Comparison of ENCODE assay signal across 8 cellular contexts in genomic region chr7:81846398-81846797, GRCh38.
A peak's percentile ranks its signal among the peaks of the same experiment; 100 is the strongest.
DNase-seq lines count a peak whose midpoint lies in the region; ATAC-seq and TF ChIP-seq lines count a peak whose summit lies in the region.

No MANE protein-coding gene starts in this region.

- ATAC-seq in HG02852 (IDR thresholded peaks at IDR 0.05; ENCODE audit: unreplicated experiment): peak; percentile 67
- ATAC-seq in PC-3: peak; percentile 38; the same call in 1 of the 2 replicates
- ATAC-seq in left cardiac atrium: peak; percentile 50 to 90
- ATAC-seq in stimulated activated effector memory CD8-positive, alpha-beta T cell treated with anti-CD3 and anti-CD28 coated beads, Interleukin-12 subunit alpha, Interleukin-12 subunit beta, amount 100 ng/mL, for 72 hours: no peak

- H3K4me3 ChIP-seq in PC-3 (ENCODE audit: low read length): no peak overlapping the region
- H3K4me3 ChIP-seq in transverse colon: no peak overlapping the region
- no peak overlapping the region for H3K4me3 ChIP-seq in BE2C (ENCODE audit: low read depth, low read length)

- no TSS peak for BruUV-seq in PC-3 (replicated peaks; lab: Mats Ljungman, UMichigan)

- no peaks in the 10 kb centered on the region for H3F3A ChIP-seq in PC-3 (ENCODE audit: low read length, unreplicated experiment)

- in situ Hi-C loops in transverse colon (cut with MboI; ENCODE audit: low pct_ligation_motif_present in 1 of 4, low pct_unique_long_range_greater_than_20kb in 1 of 4, low sequenced_read_pairs in 3 of 4): no loop called here

- no peaks in the 10 kb centered on the region for H3K79me2 ChIP-seq in PC-3 (ENCODE audit: low read length)

- no peak for TF ChIP-seq EP300 in transverse colon (IDR thresholded peaks at IDR 0.05; ENCODE audit: low read depth)

- intact Hi-C loops in PC-3 (cut with micrococcal nuclease): no loop called here
- intact Hi-C loops in left cardiac atrium (cut with DNase I): no loop called here
- intact Hi-C loops in transverse colon (cut with DNase I; ENCODE audit: low total_unique reads): no loop called here

- 59 to 63% methylated on average over 1 of the region's 1 CpG for WGBS in transverse colon (ENCODE audit: low coverage in 1 of 2), 2 donors

- no peaks in the 10 kb centered on the region for H4K20me1 ChIP-seq in PC-3 (ENCODE audit: low read length)

- no peaks in the 10 kb centered on the region for H3K36me3 Mint-ChIP-seq in stimulated activated effector memory CD8-positive, alpha-beta T cell treated with anti-CD3 and anti-CD28 coated beads, Interleukin-12 subunit alpha, Interleukin-12 subunit beta, amount 100 ng/mL, for 72 hours

- H3K27ac ChIP-seq in PC-3 (ENCODE audit: low read length): no peak overlapping the region
- peak overlapping the region; percentile 14 to 63 (median 30) for H3K27ac ChIP-seq in transverse colon

- H3K9me3 ChIP-seq in PC-3 (ENCODE audit: low read length) (no peaks in the 10 kb centered on the region), transverse colon (no peaks in the 10 kb centered on the region), BE2C (no peaks in the 10 kb centered on the region; the same call in 1 of the 2 replicates)

- H3K9me3 Mint-ChIP-seq in stimulated activated effector memory CD8-positive, alpha-beta T cell treated with anti-CD3 and anti-CD28 coated beads, Interleukin-12 subunit alpha, Interleukin-12 subunit beta, amount 100 ng/mL, for 72 hours: peaks cover 21% of the 10 kb centered on the region

- H3K27ac Mint-ChIP-seq in stimulated activated effector memory CD8-positive, alpha-beta T cell treated with anti-CD3 and anti-CD28 coated beads, Interleukin-12 subunit alpha, Interleukin-12 subunit beta, amount 100 ng/mL, for 72 hours: no peak overlapping the region

- no peaks in the 10 kb centered on the region for H3K27me3 ChIP-seq in PC-3 (ENCODE audit: low read length)
- H3K27me3 ChIP-seq in transverse colon: no peaks in the 10 kb centered on the region
- no peaks in the 10 kb centered on the region for H3K27me3 ChIP-seq in BE2C

- TF ChIP-seq CTCF in PC-3 (conservative IDR thresholded peaks at IDR 0.05; ENCODE audit: low read depth, low read length) (no peak), transverse colon (IDR thresholded peaks at IDR 0.05) (no peak), BE2C (IDR thresholded peaks at IDR 0.05; ENCODE audit: low read depth, low read length) (no peak)

- CTCF ChIA-PET in PC-3 (lab: Charles Lee): no interaction called here

- no peak overlapping the region for H3K9ac ChIP-seq in PC-3 (ENCODE audit: low read length)

- no peaks in the 10 kb centered on the region for H3K4me1 ChIP-seq in PC-3 (ENCODE audit: insufficient read depth, low read length)
- H3K4me1 ChIP-seq in transverse colon: no peaks in the 10 kb centered on the region
- H3K4me1 ChIP-seq in BE2C: peaks cover 10% of the 10 kb centered on the region; the same call in 1 of the 2 replicates

- no peak overlapping the region for H3K4me2 ChIP-seq in PC-3 (ENCODE audit: low read length)

- no peak for TF ChIP-seq POLR2A in transverse colon (IDR thresholded peaks at IDR 0.05)

- H3K36me3 ChIP-seq in PC-3 (ENCODE audit: low read depth, low read length) (no peaks in the 10 kb centered on the region), transverse colon (no peaks in the 10 kb centered on the region), BE2C (no peaks in the 10 kb centered on the region)

- POLR2A ChIA-PET in PC-3 (lab: Charles Lee; ENCODE audit: unreplicated experiment): no interaction called here

- H3K4me1 Mint-ChIP-seq in stimulated activated effector memory CD8-positive, alpha-beta T cell treated with anti-CD3 and anti-CD28 coated beads, Interleukin-12 subunit alpha, Interleukin-12 subunit beta, amount 100 ng/mL, for 72 hours: no peaks in the 10 kb centered on the region

- H3K9me2 ChIP-seq in PC-3 (replicated peaks; ENCODE audit: low read length): no peaks in the 10 kb centered on the region

- DNase-seq in GM03348 (ENCODE audit: low spot score) (peak; percentile 31), PC-3 (no peak), left cardiac atrium (peak; percentile 14), transverse colon (no peak), BE2C (no peak)
- DNase-seq in activated CD4-positive, alpha-beta T cell treated with anti-CD3 and anti-CD28 coated beads for 1 hour: no peak
- DNase-seq in stimulated activated effector memory CD8-positive, alpha-beta T cell treated with anti-CD3 and anti-CD28 coated beads, Interleukin-12 subunit alpha, Interleukin-12 subunit beta, amount 100 ng/mL, for 72 hours (ENCODE audit: low spot score in 2 of 2): no peak

- H3K4me3 Mint-ChIP-seq in stimulated activated effector memory CD8-positive, alpha-beta T cell treated with anti-CD3 and anti-CD28 coated beads, Interleukin-12 subunit alpha, Interleukin-12 subunit beta, amount 100 ng/mL, for 72 hours: no peak overlapping the region

- no peak overlapping the region for H2AFZ ChIP-seq in PC-3 (ENCODE audit: low read length)

Comparison
In these comparisons a context has a peak if more than half of its experiments do, and no peak if none do; other contexts are left out.
1. DNase-seq: peak in GM03348 (single experiment) and left cardiac atrium (single experiment); none in PC-3 (single experiment), transverse colon (single experiment), activated CD4-positive, alpha-beta T cell treated with anti-CD3 and anti-CD28 coated beads for 1 hour (single experiment), BE2C (single experiment) and stimulated activated effector memory CD8-positive, alpha-beta T cell treated with anti-CD3 and anti-CD28 coated beads, Interleukin-12 subunit alpha, Interleukin-12 subunit beta, amount 100 ng/mL, for 72 hours (0 of 2).